25 cellular contexts compared by ENCODE assay signal in the genomic region with DNA sequence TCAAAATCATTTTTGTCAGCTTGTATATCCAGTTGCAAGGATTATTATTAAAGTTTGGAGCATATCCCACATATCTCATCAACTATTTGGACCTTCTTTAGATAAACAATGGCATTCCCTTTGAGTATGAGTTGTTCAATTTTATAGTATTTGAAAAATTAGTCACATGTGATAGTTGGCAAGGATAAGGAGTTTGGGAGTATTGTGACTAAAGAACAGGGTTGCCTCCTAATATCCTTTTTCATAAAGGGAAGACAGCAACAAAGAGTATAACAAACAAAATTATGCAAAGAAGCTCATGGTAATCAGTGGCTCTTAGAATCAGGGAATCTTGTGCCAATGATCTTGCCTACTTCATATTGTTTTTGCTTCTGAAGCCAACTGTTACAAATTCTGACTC. TPM values are rescaled to one million over a fixed set of nuclear protein-coding genes. Genes with fewer than 3 reads are reported as not detected.
DNase-seq lines count a peak whose midpoint lies in the region; ATAC-seq, FAIRE-seq and TF ChIP-seq lines count a peak whose summit lies in the region.
"Had no signal": no experiment of that assay in that cellular context is flagged by ENCODE, and none has a peak within 500 bp of the region (broad histone marks: within the 10 kb centered on the region; RNA-seq: fewer than 3 reads in every experiment).

No MANE protein-coding gene starts in this region.

- no peak overlapping the region for H2AFZ ChIP-seq in PC-3 (ENCODE audit: low read length)
- H2AFZ ChIP-seq: GM23248 had no signal

- TF ChIP-seq CTCF in PC-3 (conservative IDR thresholded peaks at IDR 0.05; ENCODE audit: low read depth, low read length) (no peak), epithelial cell of esophagus (IDR thresholded peaks at IDR 0.05; ENCODE audit: insufficient read depth, low read depth, low read length, missing control alignments) (no peak)

- H3K4me2 ChIP-seq in PC-3 (ENCODE audit: low read length) = peak overlapping the region; percentile 69

- intact Hi-C loops in PC-3 (cut with micrococcal nuclease) = no loop called here
- intact Hi-C loops in right cardiac atrium (cut with DNase I) = no loop called here

- no peaks in the 10 kb centered on the region for H3K36me3 ChIP-seq in PC-3 (ENCODE audit: low read depth, low read length)
- H3K36me3 ChIP-seq: BE2C had no signal

- no peaks in the 10 kb centered on the region for H4K20me1 ChIP-seq in PC-3 (ENCODE audit: low read length)

- H3K9ac ChIP-seq in PC-3 (ENCODE audit: low read length) = no peak overlapping the region
- H3K9ac ChIP-seq: GM23248 had no signal

- peaks cover 27% of the 10 kb centered on the region for H3K4me1 ChIP-seq in PC-3 (ENCODE audit: insufficient read depth, low read length)
- H3K4me1 ChIP-seq in right cardiac atrium (ENCODE audit: control insufficient read depth, insufficient read depth, low read length) = no peaks in the 10 kb centered on the region
- H3K4me1 ChIP-seq: BE2C had no signal

- H3K4me3 ChIP-seq in PC-3 (ENCODE audit: low read length) = 0 out of 2 replicates have a peak overlapping the region, but pooled peaks have one; percentile 13
- H3K4me3 ChIP-seq in epithelial cell of esophagus (ENCODE audit: low read length) = no peak overlapping the region
- H3K4me3 ChIP-seq in right cardiac atrium (ENCODE audit: low read length) = no peak overlapping the region
- H3K4me3 ChIP-seq: GM12878, GM23248, K562 had no signal

- no peaks in the 10 kb centered on the region for H3K79me2 ChIP-seq in PC-3 (ENCODE audit: low read length)

- H3K27ac ChIP-seq in PC-3 (ENCODE audit: low read length) = peak overlapping the region; percentile 54; the same call in 1 of the 2 replicates
- no peak overlapping the region for H3K27ac ChIP-seq in right cardiac atrium (ENCODE audit: low read length)
- H3K27ac ChIP-seq: GM23248 had no signal

- BruUV-seq in PC-3 (replicated peaks; lab: Mats Ljungman, UMichigan) = no TSS peak

- H3K9me3 ChIP-seq in PC-3 (ENCODE audit: low read length) (no peaks in the 10 kb centered on the region), right cardiac atrium (ENCODE audit: control insufficient read depth, low read length) (no peaks in the 10 kb centered on the region)
- H3K9me3 ChIP-seq: BE2C had no signal

- ATAC-seq in PC-3 = peak; percentile 98
- no peak for ATAC-seq in right cardiac atrium
- ATAC-seq: GM12878, HCT116, K562 had no signal

- H3K27me3 ChIP-seq in PC-3 (ENCODE audit: low read length) (no peaks in the 10 kb centered on the region), right cardiac atrium (ENCODE audit: control insufficient read depth, insufficient read depth) (no peaks in the 10 kb centered on the region)
- H3K27me3 ChIP-seq: BE2C had no signal

- DNase-seq in HTR-8/SVneo (ENCODE audit: insufficient read length, low spot score) = no peak
- peak; percentile 87 for DNase-seq in PC-3
- DNase-seq in epithelial cell of esophagus (ENCODE audit: low read depth) = peak; percentile 36
- no peak for DNase-seq in midbrain (lab: John Stamatoyannopoulos, UW)
- no peak for DNase-seq in NCI-H1436 treated with DMSO at 0.1 percent for 48 hours (lab: John Stamatoyannopoulos, UW)
- no peak for DNase-seq in right cardiac atrium
- DNase-seq: ACHN; BE2C; C1 segment of cervical spinal cord; CD4-positive, CD25-positive, alpha-beta regulatory T cell; CD8-positive, alpha-beta memory T cell; COR-L47; DMS 273 treated with DMSO at 0.1 percent for 48 hours; DMS53; DND-41; EL; GM23248; HFFc6 had no signal

- H3K9me2 ChIP-seq in PC-3 (replicated peaks; ENCODE audit: low read length) = no peaks in the 10 kb centered on the region

- FAIRE-seq in HTR-8/SVneo (lab: Jason Lieb, UNC) = peak; percentile 95
- FAIRE-seq: GM12878, GM19239, H54, K562 had no signal

- POLR2A ChIA-PET in PC-3 (lab: Charles Lee; ENCODE audit: unreplicated experiment) = no interaction called here

- CTCF ChIA-PET in PC-3 (lab: Charles Lee) = no interaction called here

- no peaks in the 10 kb centered on the region for H3F3A ChIP-seq in PC-3 (ENCODE audit: low read length, unreplicated experiment)

RNA-seq across cellular contexts. Expression of gene KCNH5, which starts 31.2 kb away (rescaled TPM):
- total RNA-seq in PC-3 (2014; rRNA removed) (not detected in 2 replicates), right cardiac atrium (not detected)
- not detected for polyA plus RNA-seq in right cardiac atrium
- total RNA-seq: CD4-positive, CD25-positive, alpha-beta regulatory T cell; CD8-positive, alpha-beta memory T cell; G401; GM12878; GM23248; HFFc6; HT-29 had no signal
- polyA plus RNA-seq: CD4-positive, CD25-positive, alpha-beta regulatory T cell; CD8-positive, alpha-beta memory T cell; GM23248 had no signal

Comparison
In these comparisons a context has a peak if more than half of its experiments do, and no peak if none do; other contexts are left out.
1. DNase-seq: peak in PC-3 (single experiment) and epithelial cell of esophagus (single experiment); none in HTR-8/SVneo (single experiment), midbrain (single experiment), NCI-H1436 treated with DMSO at 0.1 percent for 48 hours (single experiment) and right cardiac atrium (0 of 3).